In the genomic region with DNA sequence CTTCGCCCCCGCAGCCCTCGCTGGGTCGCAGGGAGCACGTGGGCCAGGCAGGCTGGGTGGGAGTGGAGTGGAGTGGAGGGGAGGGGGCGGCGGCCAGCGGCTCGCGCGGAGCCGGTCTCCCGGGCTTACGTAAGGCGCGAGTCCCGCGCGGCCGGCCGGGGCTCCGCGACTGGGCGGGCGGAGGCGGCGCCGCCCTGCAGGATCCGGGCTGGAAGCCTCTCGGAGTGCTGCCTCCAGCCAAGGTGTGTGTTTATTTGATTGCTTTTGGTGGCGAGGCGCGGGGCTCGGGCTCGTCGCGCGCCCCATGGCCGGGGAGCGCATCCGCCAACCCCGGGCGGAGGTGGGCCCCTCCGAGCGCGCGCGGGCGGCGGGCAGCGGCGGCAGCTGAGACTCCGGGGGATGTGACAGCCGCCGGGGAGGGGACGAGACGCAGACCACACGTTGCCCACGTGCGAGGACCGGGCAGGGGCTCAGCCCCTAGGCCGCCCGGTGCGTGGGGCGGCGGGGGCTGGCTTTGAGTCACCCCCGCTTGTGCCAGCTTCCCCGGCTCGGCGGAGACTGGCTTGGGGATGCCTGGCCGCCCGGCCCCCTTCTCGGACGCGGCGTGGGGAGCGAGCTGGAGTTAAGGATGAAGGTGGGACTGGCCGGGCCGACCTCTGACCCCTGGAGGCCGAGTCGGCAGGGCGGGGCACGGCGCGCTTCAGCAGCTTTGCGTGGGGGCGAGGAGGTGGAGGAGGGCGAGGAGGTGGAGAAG, we compare ENCODE assay signal across 8 cellular contexts. TPM values are rescaled to one million over a fixed set of nuclear protein-coding genes. Genes with fewer than 3 reads are reported as not detected.
DNase-seq lines count a peak whose midpoint lies in the region; ATAC-seq and TF ChIP-seq lines count a peak whose summit lies in the region.

No MANE protein-coding gene starts in this region.

- ATAC-seq in GM19463 (IDR thresholded peaks at IDR 0.05; ENCODE audit: unreplicated experiment): peak; percentile 48
- ATAC-seq in HG03469 (IDR thresholded peaks at IDR 0.05; ENCODE audit: unreplicated experiment): peak; percentile 42

- peak overlapping the region; percentile 59 for H3K9ac ChIP-seq in SK-N-MC (ENCODE audit: insufficient read length)

- peak overlapping the region; percentile 91 for H3K4me3 ChIP-seq in SK-N-MC
- H3K4me3 ChIP-seq in brain microvascular endothelial cell (ENCODE audit: low read depth, low read length): peak overlapping the region; percentile 60
- H3K4me3 ChIP-seq in spleen: peak overlapping the region; percentile 64 to 89 (median 70)

- 0 to 1% (median 1%) methylated on average over 47 to 88 of the region's 88 CpGs for WGBS in spleen, 5 donors

- DNase-seq in DMS53 (lab: John Stamatoyannopoulos, UW): peak; percentile 89
- no peak for DNase-seq in SK-N-MC (ENCODE audit: low read depth, low spot score)
- DNase-seq in brain microvascular endothelial cell: no peak
- peak; percentile 47 for DNase-seq in iPS-NIHi7 (ENCODE audit: extremely low spot score)
- peak; percentile 81 for DNase-seq in spleen
- no peak for DNase-seq in COLO829 (ENCODE audit: low spot score)

- H3K27me3 ChIP-seq in brain microvascular endothelial cell (replicated peaks): no peaks in the 10 kb centered on the region
- peaks cover 0 to 68% (median 25%) of the 10 kb centered on the region in 7 donors for H3K27me3 ChIP-seq in spleen (replicated peaks in 1 of 7)

- TF ChIP-seq POLR2A in spleen (IDR thresholded peaks at IDR 0.05): no peak

- H3K36me3 ChIP-seq in SK-N-MC (ENCODE audit: insufficient read depth, low read length): no peaks in the 10 kb centered on the region
- no peaks in the 10 kb centered on the region for H3K36me3 ChIP-seq in brain microvascular endothelial cell (replicated peaks)
- H3K36me3 ChIP-seq in spleen: no peaks in the 10 kb centered on the region

- TF ChIP-seq CTCF in brain microvascular endothelial cell (IDR thresholded peaks at IDR 0.05; ENCODE audit: low read depth, low read length, missing control alignments): no peak
- TF ChIP-seq CTCF in spleen (IDR thresholded peaks at IDR 0.05 in 8 of 11, conservative IDR thresholded peaks at IDR 0.05 in 3 of 11): no peak

- peaks cover 3 to 35% (median 26%) of the 10 kb centered on the region in 6 donors for H3K4me1 ChIP-seq in spleen

- intact Hi-C loops in spleen (cut with DNase I; ENCODE audit: low total_unique reads): no loop called here

- in situ Hi-C loops in brain microvascular endothelial cell (cut with HindIII; ENCODE audit: low pct_ligation_motif_present, low sequenced_read_pairs): no loop called here

- no peak overlapping the region for H3K27ac ChIP-seq in SK-N-MC
- no peak overlapping the region for H3K27ac ChIP-seq in brain microvascular endothelial cell
- H3K27ac ChIP-seq in spleen: no peak overlapping the region

- no peaks in the 10 kb centered on the region for H3K9me3 ChIP-seq in SK-N-MC (ENCODE audit: low read depth, low read length)
- H3K9me3 ChIP-seq in spleen: no peaks in the 10 kb centered on the region

RNA-seq across cellular contexts. Expression of gene AK4, which starts 0.4 kb away (rescaled TPM):
- total RNA-seq in spleen: 10 to 100 TPM in 1 of 7 donors, 1 to 10 TPM in 6; 2.2 to 15.1 (median 5.4) TPM
- under 1 TPM; 0.46 to 0.91 (median 0.74) TPM for polyA plus RNA-seq in spleen

Comparison
In these comparisons a context has a peak if more than half of its experiments do, and no peak if none do; other contexts are left out.
1. DNase-seq: peak in DMS53 (single experiment), iPS-NIHi7 (single experiment) and spleen (single experiment); none in SK-N-MC (single experiment), brain microvascular endothelial cell (single experiment) and COLO829 (single experiment).
2. Peak in every context shown above with its lines, with median percentiles within 50 percentile points of each other: H3K4me3 ChIP-seq.